Comparison of ENCODE assay signal across 20 cellular contexts in the genomic region with DNA sequence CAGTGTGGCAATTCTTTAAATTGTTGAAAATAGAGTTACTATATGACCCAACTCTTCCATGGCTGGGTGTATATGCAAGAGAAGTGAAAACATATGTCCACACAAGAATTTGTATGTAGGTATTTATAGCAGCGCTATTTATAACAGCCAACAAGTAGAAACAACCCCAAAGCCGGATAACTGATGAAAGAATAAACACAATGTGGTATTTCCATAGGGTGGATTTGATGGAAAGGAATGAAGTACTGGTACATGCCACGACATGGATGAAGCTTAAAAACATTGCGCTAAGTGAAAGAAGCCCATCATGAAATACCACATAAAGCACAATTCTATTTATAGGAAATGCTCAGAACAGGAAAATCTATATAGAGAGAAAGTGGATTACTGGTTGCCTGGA.
"Had no signal": no experiment of that assay in that cellular context is flagged by ENCODE, and none has a peak within 500 bp of the region (broad histone marks: within the 10 kb centered on the region; RNA-seq: fewer than 3 reads in every experiment).

No MANE protein-coding gene starts in this region.

- H3K4me1 ChIP-seq: esophagus squamous epithelium, gastroesophageal sphincter, heart left ventricle, left lung, lower lobe of right lung had no signal

- H3K27me3 ChIP-seq: dorsolateral prefrontal cortex, esophagus squamous epithelium, gastroesophageal sphincter, heart left ventricle, hepatocyte, left lung had no signal

- ATAC-seq: esophagus mucosa; gastroesophageal sphincter; heart left ventricle; left cardiac atrium; left lung; left ventricle myocardium superior; lower lobe of right lung; naive thymus-derived CD4-positive, alpha-beta T cell had no signal

- H3K79me2 ChIP-seq: hepatocyte had no signal

- DNase-seq: dermis blood vessel endothelial cell; dorsolateral prefrontal cortex; effector CD4-positive, alpha-beta T cell; effector memory CD4-positive, alpha-beta T cell; erythroblast; esophagus squamous epithelium; foreskin fibroblast; heart left ventricle; left cardiac atrium; left lung; left ventricle myocardium superior; lower lobe of right lung; mesenchymal stem cell; midbrain; naive thymus-derived CD4-positive, alpha-beta T cell had no signal

- H3K36me3 ChIP-seq: esophagus squamous epithelium, gastroesophageal sphincter, heart left ventricle, left lung, lower lobe of right lung had no signal

- H3K4me3 ChIP-seq: coronary artery, dorsolateral prefrontal cortex, esophagus squamous epithelium, gastroesophageal sphincter, heart left ventricle, hepatocyte, left lung, lower lobe of right lung had no signal

- H3K4me2 ChIP-seq: hepatocyte had no signal

- H3K27ac ChIP-seq: coronary artery, dorsolateral prefrontal cortex, epithelial cell of prostate, esophagus squamous epithelium, gastroesophageal sphincter, heart left ventricle, hepatocyte, left lung, lower lobe of right lung had no signal
